Comparison of ENCODE assay signal across 18 cellular contexts in genomic region chr10:73379064-73379748, GRCh38. TPM values are rescaled to one million over a fixed set of nuclear protein-coding genes. Genes with fewer than 3 reads are reported as not detected.
DNase-seq lines count a peak whose midpoint lies in the region; ATAC-seq, FAIRE-seq and TF ChIP-seq lines count a peak whose summit lies in the region.
"Had no signal": no experiment of that assay in that cellular context is flagged by ENCODE, and none has a peak within 500 bp of the region (broad histone marks: within the 10 kb centered on the region; RNA-seq: fewer than 3 reads in every experiment).

No MANE protein-coding gene starts in this region.

- SMC1A ChIA-PET in GM12878 (lab: Charles Lee; ENCODE audit: uncharacterized antibody, unreplicated experiment), result interaction anchor here (1.2 to 1.6 kb wide), 3 partner anchors 9 to 20 kb away, joined by 3 to 4 read pairs (median 3); partner anchors contain the start of gene CFAP70

- peaks cover 15% of the 10 kb centered on the region for H3K36me3 ChIP-seq in MM.1S (replicated peaks; ENCODE audit: insufficient read depth, low read length)
- peaks cover 7 to 34% of the 10 kb centered on the region in 2 experiments for H3K36me3 ChIP-seq in GM12878 (ENCODE audit: control insufficient read depth in 2 of 2, insufficient read depth in 2 of 2, low read length in 1 of 2)

- H3K36me3 Mint-ChIP-seq in activated T-cell treated with anti-CD3 and anti-CD28 coated beads, Interleukin-2, amount 50 U/mL, for 24 hours (ENCODE audit: low read depth), result peaks cover 92% of the 10 kb centered on the region
- peaks cover 46% of the 10 kb centered on the region for H3K36me3 Mint-ChIP-seq in activated T-cell treated with anti-CD3 and anti-CD28 coated beads, Interleukin-2, amount 50 U/mL, for 4 hours (ENCODE audit: insufficient read depth)

- ATAC-seq in activated T-cell treated with anti-CD3 and anti-CD28 coated beads, Interleukin-2, amount 50 U/mL, for 4 hours, result no peak
- peak; percentile 72 for ATAC-seq in GM12878
- ATAC-seq in stimulated activated naive CD8-positive, alpha-beta T cell treated with anti-CD3 and anti-CD28 coated beads, Interleukin-15, amount 100 ng/mL, for 72 hours, result peak; percentile 94
- ATAC-seq: foreskin keratinocyte, left ventricle myocardium superior, upper lobe of right lung had no signal

- H3K27ac ChIP-seq in MM.1S (ENCODE audit: low read length), result no peak overlapping the region
- H3K27ac ChIP-seq in GM12878 (ENCODE audit: control insufficient read depth, insufficient read depth), result peak overlapping the region; percentile 1
- H3K27ac ChIP-seq: foreskin keratinocyte, upper lobe of right lung had no signal

- H3K9me3 Mint-ChIP-seq in activated T-cell treated with anti-CD3 and anti-CD28 coated beads, Interleukin-2, amount 50 U/mL, for 24 hours, result no peaks in the 10 kb centered on the region
- H3K9me3 Mint-ChIP-seq in activated T-cell treated with anti-CD3 and anti-CD28 coated beads, Interleukin-2, amount 50 U/mL, for 4 hours, result no peaks in the 10 kb centered on the region
- H3K9me3 Mint-ChIP-seq in stimulated activated naive CD8-positive, alpha-beta T cell treated with anti-CD3 and anti-CD28 coated beads, Interleukin-15, amount 100 ng/mL, for 72 hours, result no peaks in the 10 kb centered on the region

- H3K27me3 Mint-ChIP-seq in activated T-cell treated with anti-CD3 and anti-CD28 coated beads, Interleukin-2, amount 50 U/mL, for 24 hours, result no peaks in the 10 kb centered on the region
- no peaks in the 10 kb centered on the region for H3K27me3 Mint-ChIP-seq in activated T-cell treated with anti-CD3 and anti-CD28 coated beads, Interleukin-2, amount 50 U/mL, for 4 hours (ENCODE audit: low read depth)
- no peaks in the 10 kb centered on the region for H3K27me3 Mint-ChIP-seq in stimulated activated naive CD8-positive, alpha-beta T cell treated with anti-CD3 and anti-CD28 coated beads, Interleukin-15, amount 100 ng/mL, for 72 hours
- H3K27me3 Mint-ChIP-seq: progenitor cell of endocrine pancreas had no signal

- H3K9ac ChIP-seq in MM.1S (ENCODE audit: low read length), result no peak overlapping the region
- no peak overlapping the region for H3K9ac ChIP-seq in GM12878 (ENCODE audit: control insufficient read depth, insufficient read depth, low read length)

- no peaks in the 10 kb centered on the region for H3K9me2 ChIP-seq in MM.1S (replicated peaks; ENCODE audit: insufficient read depth, low read length)

- no peak for TF ChIP-seq RAD21 in GM12878 (IDR thresholded peaks at IDR 0.05; ENCODE audit: insufficient read depth, low read depth, low read length)

- H3F3A ChIP-seq in MM.1S (ENCODE audit: insufficient read depth, low read length), result no peaks in the 10 kb centered on the region

- no peak for DNase-seq in activated T-cell treated with anti-CD3 and anti-CD28 coated beads, Interleukin-2, amount 50 U/mL, for 24 hours
- DNase-seq in activated T-cell treated with anti-CD3 and anti-CD28 coated beads, Interleukin-2, amount 50 U/mL, for 4 hours, result no peak
- DNase-seq in MM.1S (peak; percentile 29), GM12878 (ENCODE audit: low read depth, low spot score) (no peak), iPS-NIHi11 (ENCODE audit: low spot score) (no peak), nucleus accumbens (lab: John Stamatoyannopoulos, UW) (no peak)
- no peak for DNase-seq in stimulated activated naive CD8-positive, alpha-beta T cell treated with anti-CD3 and anti-CD28 coated beads, Interleukin-15, amount 100 ng/mL, for 72 hours
- DNase-seq in stimulated activated naive CD4-positive, alpha-beta T cell treated with Interleukin-2 at 50 U/mL for 16 hours (lab: John Stamatoyannopoulos, UW), result no peak
- DNase-seq: activated T-cell treated with anti-CD3 and anti-CD28 coated beads, Interleukin-2, amount 50 U/mL, for 1 hour; foreskin keratinocyte; left ventricle myocardium superior; NCI-H2081 treated with DMSO at 0.1 percent for 48 hours; NCI-H524; SIG-M5; upper lobe of right lung had no signal

- BruUV-seq in GM12878 (replicated peaks; lab: Mats Ljungman, UMichigan), result no TSS peak

- TF ChIP-seq CTCF in MM.1S (IDR thresholded peaks at IDR 0.05; ENCODE audit: low read length), result no peak
- no peak for TF ChIP-seq CTCF in GM12878 (IDR thresholded peaks at IDR 0.05 in 2 of 3, conservative IDR thresholded peaks at IDR 0.05 in 1 of 3; ENCODE audit: control insufficient read depth in 2 of 3, extremely low read depth in 1 of 3, insufficient read depth in 1 of 3, low read depth in 3 of 3, low read length in 3 of 3)

- no peak for FAIRE-seq in GM12878 (lab: Jason Lieb, UNC)
- FAIRE-seq: astrocyte had no signal

- RAD21 ChIA-PET in GM12878 (lab: Charles Lee; ENCODE audit: unreplicated experiment), result interaction anchor here (1.1 kb wide), 1 partner anchor 114 kb away, joined by 4 read pairs; no protein-coding TSS in a partner anchor

- H3K79me2 ChIP-seq in MM.1S (ENCODE audit: low read length) (no peaks in the 10 kb centered on the region), GM12878 (ENCODE audit: control insufficient read depth, insufficient read depth, low read length) (no peaks in the 10 kb centered on the region)

- H3K27ac Mint-ChIP-seq in activated T-cell treated with anti-CD3 and anti-CD28 coated beads, Interleukin-2, amount 50 U/mL, for 24 hours, result peak overlapping the region; percentile 86
- H3K27ac Mint-ChIP-seq in stimulated activated naive CD8-positive, alpha-beta T cell treated with anti-CD3 and anti-CD28 coated beads, Interleukin-15, amount 100 ng/mL, for 72 hours, result peak overlapping the region; percentile 69 to 91
- H3K27ac Mint-ChIP-seq: progenitor cell of endocrine pancreas had no signal

- no peaks in the 10 kb centered on the region for H3K9me3 ChIP-seq in MM.1S (replicated peaks; ENCODE audit: insufficient read depth, low read length)
- no peaks in the 10 kb centered on the region for H3K9me3 ChIP-seq in GM12878 (replicated peaks; ENCODE audit: control insufficient read depth, insufficient read depth, low read length)
- H3K9me3 ChIP-seq: HAP-1, upper lobe of right lung had no signal

- POLR2A ChIA-PET in GM12878 (lab: Charles Lee), result interaction anchor here (0.8 kb wide), 1 partner anchor 9 kb away, joined by 3 read pairs; no protein-coding TSS in a partner anchor

- WGBS in GM12878 (ENCODE audit: insufficient coverage, insufficient replicate concordance, low lambda C conversion rate, missing lambda C conversion rate), result 7% methylated on average over 1 of the region's 1 CpG

- peaks cover 13% of the 10 kb centered on the region for H3K4me1 Mint-ChIP-seq in activated T-cell treated with anti-CD3 and anti-CD28 coated beads, Interleukin-2, amount 50 U/mL, for 24 hours (ENCODE audit: low read depth)
- no peaks in the 10 kb centered on the region for H3K4me1 Mint-ChIP-seq in activated T-cell treated with anti-CD3 and anti-CD28 coated beads, Interleukin-2, amount 50 U/mL, for 4 hours (ENCODE audit: low read depth)
- peaks cover 13% of the 10 kb centered on the region for H3K4me1 Mint-ChIP-seq in stimulated activated naive CD8-positive, alpha-beta T cell treated with anti-CD3 and anti-CD28 coated beads, Interleukin-15, amount 100 ng/mL, for 72 hours

- H3K4me3 ChIP-seq in MM.1S (ENCODE audit: low read length) (no peak overlapping the region), GM12878 (no peak overlapping the region)
- H3K4me3 ChIP-seq: HAP-1, upper lobe of right lung had no signal

- H3K4me1 ChIP-seq in MM.1S (ENCODE audit: low read length), result no peaks in the 10 kb centered on the region
- 0 out of 2 replicates have a peak, but pooled peaks cover 3% of the 10 kb centered on the region for H3K4me1 ChIP-seq in GM12878 (ENCODE audit: control insufficient read depth, insufficient read depth, low read length)
- H3K4me1 ChIP-seq: HAP-1, upper lobe of right lung had no signal

- no peak for TF ChIP-seq EP300 in GM12878 (IDR thresholded peaks at IDR 0.05; ENCODE audit: borderline replicate concordance in 1 of 2, control insufficient read depth in 1 of 2, low read depth in 2 of 2, low read length in 2 of 2)

- H3K4me2 ChIP-seq in MM.1S (ENCODE audit: low read depth, low read length) (no peak overlapping the region), GM12878 (ENCODE audit: control insufficient read depth, insufficient read depth) (no peak overlapping the region)

- H2AFZ ChIP-seq in MM.1S (ENCODE audit: low read length) (no peak overlapping the region), GM12878 (ENCODE audit: control insufficient read depth, low read depth, low read length) (no peak overlapping the region)

- H3K27me3 ChIP-seq in MM.1S (replicated peaks; ENCODE audit: insufficient read depth, low read length) (no peaks in the 10 kb centered on the region), GM12878 (replicated peaks in 1 of 2; ENCODE audit: control insufficient read depth in 2 of 2, insufficient read depth in 2 of 2, low read length in 1 of 2) (no peaks in the 10 kb centered on the region)
- H3K27me3 ChIP-seq: foreskin keratinocyte, upper lobe of right lung had no signal

- H4K20me1 ChIP-seq in MM.1S (ENCODE audit: insufficient read depth, low read length) (peaks cover 5% of the 10 kb centered on the region), GM12878 (ENCODE audit: control insufficient read depth, insufficient read depth) (no peaks in the 10 kb centered on the region)

- CTCF ChIA-PET in GM12878 (lab: Yijun Ruan, JAX), result no interaction called here

- TF ChIP-seq POLR2A in GM12878 (IDR thresholded peaks at IDR 0.05; ENCODE audit: low read depth, low read length), result no peak

- in situ Hi-C loops in GM12878 (cut with MboI), result no loop called here

- intact Hi-C loops in GM12878 (cut with micrococcal nuclease; ENCODE audit: unreplicated experiment), result no loop called here

- H3K4me3 Mint-ChIP-seq in activated T-cell treated with anti-CD3 and anti-CD28 coated beads, Interleukin-2, amount 50 U/mL, for 24 hours, result no peak overlapping the region
- H3K4me3 Mint-ChIP-seq in activated T-cell treated with anti-CD3 and anti-CD28 coated beads, Interleukin-2, amount 50 U/mL, for 4 hours, result no peak overlapping the region
- H3K4me3 Mint-ChIP-seq in stimulated activated naive CD8-positive, alpha-beta T cell treated with anti-CD3 and anti-CD28 coated beads, Interleukin-15, amount 100 ng/mL, for 72 hours, result no peak overlapping the region

RNA-seq across cellular contexts. Expression of gene CFAP70, which starts 20.5 kb away (rescaled TPM):
- total RNA-seq in activated T-cell treated with anti-CD3 and anti-CD28 coated beads, Interleukin-2, amount 50 U/mL, for 4 hours, result under 1 TPM; 0.28 to 0.43 (median 0.37) TPM
- 2.0 and 2.7 TPM in 2 replicates for total RNA-seq in GM12878 (2013; cell fraction: nucleolus; rRNA removed)
- total RNA-seq in GM12878 (2014; rRNA removed) (0.34 and 0.38 TPM in 2 replicates), GM12878 (2014; rRNA removed; fragmentation: Illumina TruSeq; extraction: Trizol) (0.36 and 0.46 TPM in 2 replicates), GM12878 (2021) (0.51 and 0.58 TPM in 2 replicates)
- polyA plus RNA-seq in GM12878 (2011; ENCODE audit: low read depth), result 0.55 TPM
- polyA plus RNA-seq in GM12878 (2011; rRNA removed) (0.72 TPM in 2 replicates), GM12878 (2014; fragmentation: Illumina TruSeq; extraction: Trizol) (0.44 and 0.57 TPM in 2 replicates), GM12878 (2014; fragmentation: Nextera tagmentation; extraction: Ambion mirVana) (under 1 TPM; 0.21 to 0.46 TPM), GM12878 (2014; rRNA removed) (0.58 and 1.1 TPM in 2 replicates), GM12878 (2016; fragmentation: Nextera tagmentation; extraction: Ambion mirVana) (under 1 TPM; 0.32 to 0.37 TPM)
- 0.12 and 0.27 TPM in 2 replicates for polyA plus RNA-seq in GM12878 (2011; cell fraction: cytosol; rRNA removed)
- 1.5 and 1.8 TPM in 2 replicates for polyA plus RNA-seq in GM12878 (2011; cell fraction: nucleus; rRNA removed)
- polyA plus RNA-seq in GM12878 (2012), result 0.60 and 0.69 TPM in 2 replicates
- polyA minus RNA-seq in GM12878 (2011; rRNA and poly(A)+ RNA removed), result 0.21 and 0.22 TPM in 2 replicates
- 0.27 TPM in 1 of 2 replicates, not detected in the other for polyA minus RNA-seq in GM12878 (2011; cell fraction: cytosol; rRNA and poly(A)+ RNA removed)
- 0.57 and 0.60 TPM in 2 replicates for polyA minus RNA-seq in GM12878 (2011; cell fraction: nucleus; rRNA and poly(A)+ RNA removed)

RNA-seq across cellular contexts. Expression of gene ANXA7, which starts 34.7 kb away (rescaled TPM):
- total RNA-seq in activated T-cell treated with anti-CD3 and anti-CD28 coated beads, Interleukin-2, amount 50 U/mL, for 4 hours, result 100 to 1,000 TPM; 182 to 207 (median 183) TPM
- 44.3 and 46.5 TPM in 2 replicates for total RNA-seq in GM12878 (2013; cell fraction: nucleolus; rRNA removed)
- total RNA-seq in GM12878 (2014; rRNA removed) (93.8 and 100 TPM in 2 replicates), GM12878 (2014; rRNA removed; fragmentation: Illumina TruSeq; extraction: Trizol) (101 TPM in 2 replicates), GM12878 (2021) (125 and 128 TPM in 2 replicates)
- polyA plus RNA-seq in GM12878 (2011; ENCODE audit: low read depth), result 48.1 TPM
- polyA plus RNA-seq in GM12878 (2011; rRNA removed) (98.7 and 112 TPM in 2 replicates), GM12878 (2014; fragmentation: Illumina TruSeq; extraction: Trizol) (123 and 131 TPM in 2 replicates), GM12878 (2014; fragmentation: Nextera tagmentation; extraction: Ambion mirVana) (10 to 100 TPM; 70.6 to 75.8 TPM), GM12878 (2014; rRNA removed) (95.7 and 113 TPM in 2 replicates), GM12878 (2016; fragmentation: Nextera tagmentation; extraction: Ambion mirVana) (100 to 1,000 TPM; 177 to 184 TPM)
- 75.3 and 89.2 TPM in 2 replicates for polyA plus RNA-seq in GM12878 (2011; cell fraction: cytosol; rRNA removed)
- polyA plus RNA-seq in GM12878 (2011; cell fraction: nucleus; rRNA removed), result 72.4 and 75.5 TPM in 2 replicates
- 58.3 and 63.7 TPM in 2 replicates for polyA plus RNA-seq in GM12878 (2012)
- 75.4 and 87.9 TPM in 2 replicates for polyA minus RNA-seq in GM12878 (2011; rRNA and poly(A)+ RNA removed)
- 31.1 and 43.9 TPM in 2 replicates for polyA minus RNA-seq in GM12878 (2011; cell fraction: cytosol; rRNA and poly(A)+ RNA removed)
- polyA minus RNA-seq in GM12878 (2011; cell fraction: nucleus; rRNA and poly(A)+ RNA removed), result 21.6 and 28.9 TPM in 2 replicates

RNA-seq across cellular contexts. Expression of gene MSS51, which starts 54.2 kb away (rescaled TPM):
- 1 to 10 TPM in 1 of 3 donors, under 1 TPM in 2; 0.76 to 1.3 (median 0.95) TPM for total RNA-seq in activated T-cell treated with anti-CD3 and anti-CD28 coated beads, Interleukin-2, amount 50 U/mL, for 4 hours
- total RNA-seq in GM12878 (2013; cell fraction: nucleolus; rRNA removed), result 13.5 and 14.6 TPM in 2 replicates
- 1.6 and 2.1 TPM in 2 replicates for total RNA-seq in GM12878 (2014; rRNA removed)
- 1.8 and 2.0 TPM in 2 replicates for total RNA-seq in GM12878 (2014; rRNA removed; fragmentation: Illumina TruSeq; extraction: Trizol)
- 1.2 and 1.5 TPM in 2 replicates for total RNA-seq in GM12878 (2021)
- 1.1 TPM for polyA plus RNA-seq in GM12878 (2011; ENCODE audit: low read depth)
- 2.1 and 3.2 TPM in 2 replicates for polyA plus RNA-seq in GM12878 (2011; rRNA removed)
- 1.1 and 1.2 TPM in 2 replicates for polyA plus RNA-seq in GM12878 (2011; cell fraction: cytosol; rRNA removed)
- 6.6 and 7.3 TPM in 2 replicates for polyA plus RNA-seq in GM12878 (2011; cell fraction: nucleus; rRNA removed)
- polyA plus RNA-seq in GM12878 (2012), result 0.97 and 1.8 TPM in 2 replicates
- polyA plus RNA-seq in GM12878 (2014; fragmentation: Illumina TruSeq; extraction: Trizol), result 1.5 TPM in 2 replicates
- under 1 TPM; 0.39 to 0.84 TPM for polyA plus RNA-seq in GM12878 (2014; fragmentation: Nextera tagmentation; extraction: Ambion mirVana)
- polyA plus RNA-seq in GM12878 (2014; rRNA removed), result 1.9 and 2.5 TPM in 2 replicates
- under 1 TPM; 0.06 to 0.59 TPM for polyA plus RNA-seq in GM12878 (2016; fragmentation: Nextera tagmentation; extraction: Ambion mirVana)
- 2.0 and 3.8 TPM in 2 replicates for polyA minus RNA-seq in GM12878 (2011; rRNA and poly(A)+ RNA removed)
- not detected in 2 replicates for polyA minus RNA-seq in GM12878 (2011; cell fraction: cytosol; rRNA and poly(A)+ RNA removed)
- polyA minus RNA-seq in GM12878 (2011; cell fraction: nucleus; rRNA and poly(A)+ RNA removed), result 3.3 and 4.3 TPM in 2 replicates

Comparison
In these comparisons a context has a peak if more than half of its experiments do, and no peak if none do; other contexts are left out.
1. ATAC-seq: peak in GM12878 (single experiment) and stimulated activated naive CD8-positive, alpha-beta T cell treated with anti-CD3 and anti-CD28 coated beads, Interleukin-15, amount 100 ng/mL, for 72 hours (single experiment); none in activated T-cell treated with anti-CD3 and anti-CD28 coated beads, Interleukin-2, amount 50 U/mL, for 4 hours (0 of 2).